Comparison of ENCODE assay signal across 1 cellular context in genomic region chr2:163682695-163683094, GRCh38.
TF ChIP-seq lines count a peak whose summit lies in the region.

No MANE protein-coding gene starts in this region.

TF ChIP-seq in GM23338, 12 proteins besides CTCF, POLR2A, EP300 and RAD21 (continued from another document):
- no peak for TF ChIP-seq ZNF462 (CRISPR knock-in tag; IDR thresholded peaks at IDR 0.05)
- no peak for TF ChIP-seq EZH2phosphoT487 (IDR thresholded peaks at IDR 0.05; ENCODE audit: unreplicated experiment)
- TF ChIP-seq STAT1 (IDR thresholded peaks at IDR 0.05; ENCODE audit: unreplicated experiment): no peak
- no peak for TF ChIP-seq ZNF331 (CRISPR knock-in tag; IDR thresholded peaks at IDR 0.05; ENCODE audit: low read depth)
- TF ChIP-seq NANOG (IDR thresholded peaks at IDR 0.05; ENCODE audit: borderline replicate concordance): no peak
- no peak for TF ChIP-seq REST (IDR thresholded peaks at IDR 0.05; ENCODE audit: unreplicated experiment)
- no peak for TF ChIP-seq ETS1 (IDR thresholded peaks at IDR 0.05)
- TF ChIP-seq CREB1 (CRISPR knock-in tag; IDR thresholded peaks at IDR 0.05; ENCODE audit: low read depth): no peak
- no peak for TF ChIP-seq EZH2 (IDR thresholded peaks at IDR 0.05; ENCODE audit: low read depth, unreplicated experiment)
TF ChIP-seq in GM23338: peak in this region for 0.
